8 cellular contexts compared by ENCODE assay signal in genomic region chr14:103398427-103399195, GRCh38. TPM values are rescaled to one million over a fixed set of nuclear protein-coding genes. Genes with fewer than 3 reads are reported as not detected.
A peak's percentile ranks its signal among the peaks of the same experiment; 100 is the strongest.
DNase-seq lines count a peak whose midpoint lies in the region; TF ChIP-seq lines count a peak whose summit lies in the region.

No MANE protein-coding gene starts in this region.

- H3K4me1 ChIP-seq in left ventricle myocardium inferior (peaks cover 98% of the 10 kb centered on the region), stomach (peaks cover 82 to 100% (median 91%) of the 10 kb centered on the region in 4 donors)

- DNase-seq in activated T-cell treated with anti-CD3 and anti-CD28 coated beads, Interleukin-2, amount 50 U/mL, for 24 hours = no peak
- no peak for DNase-seq in activated T-cell treated with anti-CD3 and anti-CD28 coated beads, Interleukin-2, amount 50 U/mL, for 1 hour
- DNase-seq in astrocyte of the hippocampus (ENCODE audit: low read depth, low spot score) (peak; percentile 35), left ventricle myocardium inferior (no peak), stomach (no peak), NCI-H510A (lab: John Stamatoyannopoulos, UW) (no peak), NCI-H1105 (lab: John Stamatoyannopoulos, UW) (no peak), GM20000 (ENCODE audit: low spot score) (no peak)

- no peaks in the 10 kb centered on the region for H3K9me3 Mint-ChIP-seq in activated T-cell treated with anti-CD3 and anti-CD28 coated beads, Interleukin-2, amount 50 U/mL, for 24 hours

- WGBS in stomach, 5 donors = 42 to 50% (median 48%) methylated on average over 7 of the region's 7 CpGs

- H3K27me3 Mint-ChIP-seq in activated T-cell treated with anti-CD3 and anti-CD28 coated beads, Interleukin-2, amount 50 U/mL, for 24 hours = no peaks in the 10 kb centered on the region

- no peaks in the 10 kb centered on the region for H3K27me3 ChIP-seq in left ventricle myocardium inferior (ENCODE audit: low read depth)
- H3K27me3 ChIP-seq in stomach = no peaks in the 10 kb centered on the region

- intact Hi-C loops in left ventricle myocardium inferior (cut with micrococcal nuclease) (loop anchor here (10.0 kb wide), 1 partner anchor 46 kb away; no protein-coding TSS in a partner anchor), stomach (cut with DNase I; ENCODE audit: low total_unique reads) (no loop called here)

- no peak overlapping the region for H3K4me3 Mint-ChIP-seq in activated T-cell treated with anti-CD3 and anti-CD28 coated beads, Interleukin-2, amount 50 U/mL, for 24 hours

- H3K36me3 ChIP-seq in left ventricle myocardium inferior (no peaks in the 10 kb centered on the region), stomach (no peaks in the 10 kb centered on the region)

- TF ChIP-seq EP300 in stomach (IDR thresholded peaks at IDR 0.05) = no peak

- H3K27ac ChIP-seq in left ventricle myocardium inferior (replicated peaks) (peak overlapping the region; percentile 87), stomach (peak overlapping the region in 4 of 5 donors; percentile 62 to 82 (median 70))

- TF ChIP-seq CTCF in left ventricle myocardium inferior (IDR thresholded peaks at IDR 0.05; ENCODE audit: borderline replicate concordance) (no peak), stomach (IDR thresholded peaks at IDR 0.05) (no peak), GM20000 (IDR thresholded peaks at IDR 0.05; ENCODE audit: extremely low read depth, missing control alignments) (no peak)

- peaks cover 3% of the 10 kb centered on the region for H3K36me3 Mint-ChIP-seq in activated T-cell treated with anti-CD3 and anti-CD28 coated beads, Interleukin-2, amount 50 U/mL, for 24 hours (ENCODE audit: low read depth)

- H3K9me3 ChIP-seq in left ventricle myocardium inferior (replicated peaks) (no peaks in the 10 kb centered on the region), stomach (no peaks in the 10 kb centered on the region)

- peak overlapping the region; percentile 39 for H3K27ac Mint-ChIP-seq in activated T-cell treated with anti-CD3 and anti-CD28 coated beads, Interleukin-2, amount 50 U/mL, for 24 hours

- TF ChIP-seq POLR2A in stomach (IDR thresholded peaks at IDR 0.05) = no peak

- peaks cover 82% of the 10 kb centered on the region for H3K4me1 Mint-ChIP-seq in activated T-cell treated with anti-CD3 and anti-CD28 coated beads, Interleukin-2, amount 50 U/mL, for 24 hours (ENCODE audit: low read depth)

- no peak overlapping the region for H3K4me3 ChIP-seq in left ventricle myocardium inferior
- no peak overlapping the region for H3K4me3 ChIP-seq in stomach

RNA-seq across cellular contexts. Expression of gene MARK3, which starts 13.4 kb away (rescaled TPM):
- 103 TPM for total RNA-seq in left ventricle myocardium inferior
- total RNA-seq in stomach = 100 to 1,000 TPM in 4 of 5 donors, 10 to 100 TPM in 1; 85.8 to 157 (median 141) TPM
- 10 to 100 TPM; 52.6 to 62.0 (median 61.8) TPM for polyA plus RNA-seq in stomach
